Comparison of ENCODE assay signal across 20 cellular contexts in the genomic region with DNA sequence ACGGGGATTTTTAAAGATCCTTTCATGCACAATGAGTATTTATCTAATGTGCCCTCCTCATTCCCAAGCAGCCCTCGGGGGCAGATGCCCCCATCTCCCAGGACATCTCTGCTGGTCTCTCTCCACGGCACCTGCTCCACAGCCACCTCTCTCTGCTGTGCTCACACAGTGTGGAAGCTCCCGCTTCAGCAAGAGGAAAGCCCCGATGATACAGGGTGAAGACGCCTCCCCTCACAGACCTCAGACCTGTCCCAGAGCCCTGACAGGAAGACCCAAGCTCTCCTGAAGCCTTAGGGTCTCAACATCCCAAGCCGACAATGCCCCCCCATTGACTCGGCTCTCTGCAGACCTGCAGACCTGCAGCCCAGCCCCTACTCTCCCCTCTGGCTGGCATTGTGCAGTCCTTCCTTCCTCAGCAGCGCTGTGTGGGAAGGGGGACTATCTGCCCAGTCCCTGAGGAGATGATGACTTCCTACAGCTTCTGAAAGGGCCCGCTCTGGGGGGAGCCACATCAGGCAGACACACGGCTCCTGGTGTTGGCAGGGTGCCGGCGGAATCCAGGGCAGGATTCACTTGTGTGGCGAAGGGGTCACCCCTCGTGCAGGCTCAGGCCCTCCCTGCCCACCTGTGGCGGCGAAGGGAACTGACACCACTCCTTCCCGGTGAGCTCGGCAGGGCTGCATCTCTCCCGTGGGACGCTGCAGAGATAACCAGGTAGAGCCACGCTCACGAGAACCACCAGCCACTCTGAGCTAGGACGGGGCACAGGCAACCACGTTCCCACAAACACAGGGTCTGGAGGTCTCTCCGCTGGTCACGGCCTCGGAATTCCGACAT.
A peak's percentile ranks its signal among the peaks of the same experiment; 100 is the strongest.
DNase-seq lines count a peak whose midpoint lies in the region; ATAC-seq, FAIRE-seq and TF ChIP-seq lines count a peak whose summit lies in the region.
"Had no signal": no experiment of that assay in that cellular context is flagged by ENCODE, and none has a peak within 500 bp of the region (broad histone marks: within the 10 kb centered on the region; RNA-seq: fewer than 3 reads in every experiment).

No MANE protein-coding gene starts in this region.

- no peak overlapping the region for H2BK120ac ChIP-seq in trophoblast cell (ENCODE audit: insufficient read depth, low read length, poor library complexity)

- H3K4me1 ChIP-seq in BLaER1 (peaks cover 77% of the 10 kb centered on the region), GM23338 (ENCODE audit: insufficient read depth) (no peaks in the 10 kb centered on the region), kidney (ENCODE audit: control insufficient read depth in 1 of 2, insufficient read depth in 1 of 2, low read depth in 1 of 2, low read length in 2 of 2) (no peaks in the 10 kb centered on the region), trophoblast cell (ENCODE audit: control insufficient read depth in 1 of 2, insufficient read depth in 2 of 2, low read length in 2 of 2) (peaks cover 0 to 2% of the 10 kb centered on the region in 2 experiments)

- H3K4me1 Mint-ChIP-seq in GM23338 (peaks cover 2% of the 10 kb centered on the region; the same call in 2 of the 3 replicates), WTC11 (peaks cover 3% of the 10 kb centered on the region)

- no peak overlapping the region for H2AFZ ChIP-seq in GM23338
- H2AFZ ChIP-seq in trophoblast cell (ENCODE audit: insufficient read depth, low read length, poor library complexity): no peak overlapping the region

- no peaks in the 10 kb centered on the region for H3K9me2 ChIP-seq in GM23338 (ENCODE audit: insufficient read depth)

- H3K79me1 ChIP-seq in trophoblast cell (ENCODE audit: low read length): no peaks in the 10 kb centered on the region

- no peak overlapping the region for H3K4ac ChIP-seq in trophoblast cell (ENCODE audit: low read depth, low read length)

- H3K27ac ChIP-seq in BLaER1 (peak overlapping the region; percentile 49; the same call in 1 of the 2 replicates), GM23338 (ENCODE audit: low read depth) (no peak overlapping the region), kidney (ENCODE audit: low read depth in 2 of 2, low read length in 2 of 2) (no peak overlapping the region), trophoblast cell (ENCODE audit: low read depth, low read length) (no peak overlapping the region)

- no peak overlapping the region for H2AK5ac ChIP-seq in trophoblast cell (ENCODE audit: low read length)

- H3K36me3 Mint-ChIP-seq in GM23338 (ENCODE audit: low read depth) (peaks cover 36% of the 10 kb centered on the region), WTC11 (peaks cover 12% of the 10 kb centered on the region)

- H4K20me1 ChIP-seq in BLaER1 (no peaks in the 10 kb centered on the region), GM23338 (replicated peaks; ENCODE audit: insufficient read depth) (no peaks in the 10 kb centered on the region; the same call in 1 of the 2 replicates)

- DNase-seq in GM23338 (ENCODE audit: low spot score): peak; percentile 49
- peak; percentile 30 for DNase-seq in WTC11 (ENCODE audit: low spot score)
- peak; percentile 68 for DNase-seq in kidney
- no peak for DNase-seq in SW480 (ENCODE audit: low spot score)
- DNase-seq in mucosa of gallbladder (ENCODE audit: low spot score): no peak
- no peak for DNase-seq in dedifferentiated amniotic fluid mesenchymal stem cell (ENCODE audit: extremely low spot score)
- no peak for DNase-seq in trophoblast cell
- DNase-seq: CD4-positive, alpha-beta T cell; DMS53; GOT3; KG1; NCI-H1417; NCI-H187 treated with DMSO at 0.1 percent for 48 hours; NCI-H2171; NCI-H510A; NCI-H82 had no signal

- peak overlapping the region; percentile 95 for H3K4me2 ChIP-seq in BLaER1
- no peak overlapping the region for H3K4me2 ChIP-seq in GM23338
- no peak overlapping the region for H3K4me2 ChIP-seq in trophoblast cell (ENCODE audit: low read length)

- CTCF ChIA-PET in WTC11 (lab: Charles Lee): interaction anchor here (0.6 to 1.5 kb wide), 9 partner anchors 14 to 112 kb away, joined by 3 to 10 read pairs (median 4); no protein-coding TSS in a partner anchor

- intact Hi-C loops in kidney (cut with DNase I): no loop called here

- H3K27me3 Mint-ChIP-seq in GM23338 (ENCODE audit: insufficient read depth, low read depth, poor library complexity) (peaks cover 18% of the 10 kb centered on the region), WTC11 (ENCODE audit: low read depth) (peaks cover 3% of the 10 kb centered on the region)
- H3K27me3 Mint-ChIP-seq: CD4-positive, alpha-beta T cell had no signal

- peaks cover 26% of the 10 kb centered on the region for H3K9me3 ChIP-seq in BLaER1
- no peaks in the 10 kb centered on the region for H3K9me3 ChIP-seq in kidney (ENCODE audit: control insufficient read depth in 1 of 2, low read length in 2 of 2)
- H3K9me3 ChIP-seq in trophoblast cell (ENCODE audit: insufficient read depth, low read depth, low read length): peaks cover 25% of the 10 kb centered on the region

- H3K4me3 Mint-ChIP-seq in GM23338: no peak overlapping the region
- H3K4me3 Mint-ChIP-seq in WTC11: no peak overlapping the region
- H3K4me3 Mint-ChIP-seq: CD4-positive, alpha-beta T cell; T-helper 2 cell treated with Interferon-gamma antibody and Interleukin-4, amounts not matched to agents 5 μg/mL and 100 μg/mL, for 36 hours had no signal

- TF ChIP-seq CTCF in GM23338 (conservative IDR thresholded peaks at IDR 0.05; ENCODE audit: low read depth in 2 of 2) (peak; percentile 15 to 54; a peak in 2 of 4 replicates), WTC11 (IDR thresholded peaks at IDR 0.05) (no peak), kidney (IDR thresholded peaks at IDR 0.05; ENCODE audit: borderline replicate concordance, extremely low read depth, insufficient read depth) (no peak)

- no peak overlapping the region for H4K12ac ChIP-seq in trophoblast cell (ENCODE audit: low read depth, low read length)

- H4K91ac ChIP-seq in trophoblast cell (ENCODE audit: low read depth, low read length): no peak overlapping the region

- H3K23ac ChIP-seq in trophoblast cell (ENCODE audit: low read length): no peak overlapping the region

- H3K27ac Mint-ChIP-seq in GM23338: no peak overlapping the region
- no peak overlapping the region for H3K27ac Mint-ChIP-seq in WTC11
- H3K27ac Mint-ChIP-seq: CD4-positive, alpha-beta T cell; T-helper 2 cell treated with Interferon-gamma antibody and Interleukin-4, amounts not matched to agents 5 μg/mL and 100 μg/mL, for 36 hours had no signal

- no peaks in the 10 kb centered on the region for H3K36me3 ChIP-seq in BLaER1
- no peaks in the 10 kb centered on the region for H3K36me3 ChIP-seq in GM23338 (ENCODE audit: insufficient read depth)
- H3K36me3 ChIP-seq in kidney (ENCODE audit: control insufficient read depth in 1 of 2, insufficient read depth in 2 of 2, low read length in 2 of 2): no peaks in the 10 kb centered on the region
- no peaks in the 10 kb centered on the region for H3K36me3 ChIP-seq in trophoblast cell (ENCODE audit: control insufficient read depth in 1 of 2, insufficient read depth in 2 of 2, low read length in 2 of 2)

- H3K79me2 ChIP-seq in GM23338 (replicated peaks; ENCODE audit: insufficient read depth) (no peaks in the 10 kb centered on the region), trophoblast cell (ENCODE audit: control insufficient read depth, insufficient read depth, low read length, poor library complexity) (no peaks in the 10 kb centered on the region)

- no peaks in the 10 kb centered on the region; the same call in 1 of the 2 replicates for H3F3A ChIP-seq in GM23338 (replicated peaks; ENCODE audit: low read depth)

- no peak overlapping the region for H4K8ac ChIP-seq in trophoblast cell (ENCODE audit: low read depth, low read length)

- ATAC-seq in GM23338: peak; percentile 81
- ATAC-seq in WTC11: peak; percentile 64

- no peak overlapping the region for H3K14ac ChIP-seq in trophoblast cell (ENCODE audit: low read length)

- H3K18ac ChIP-seq in trophoblast cell (ENCODE audit: low read length): no peak overlapping the region

- no peak for FAIRE-seq in kidney (lab: Jason Lieb, UNC)
- FAIRE-seq: GM12892, GM18507 had no signal

- no peaks in the 10 kb centered on the region for H3K27me3 ChIP-seq in BLaER1
- H3K27me3 ChIP-seq in GM23338 (ENCODE audit: insufficient read depth): no peaks in the 10 kb centered on the region
- no peaks in the 10 kb centered on the region for H3K27me3 ChIP-seq in trophoblast cell (ENCODE audit: insufficient read depth, low read length)

- H3K9me3 Mint-ChIP-seq in GM23338 (peaks cover 83% of the 10 kb centered on the region), WTC11 (peaks cover 13% of the 10 kb centered on the region)
- H3K9me3 Mint-ChIP-seq: CD4-positive, alpha-beta T cell had no signal

- H3K4me3 ChIP-seq in BLaER1 (no peak overlapping the region), GM23338 (no peak overlapping the region), kidney (ENCODE audit: low read length in 2 of 2) (no peak overlapping the region), trophoblast cell (ENCODE audit: low read depth, low read length) (no peak overlapping the region)

- POLR2A ChIA-PET in WTC11 (lab: Charles Lee): no interaction called here

- no CpG with 5 or more reads among the region's 29 CpGs for WGBS in trophoblast cell (ENCODE audit: extremely low coverage, insufficient coverage, insufficient read length)

- H2BK5ac ChIP-seq in trophoblast cell (ENCODE audit: low read depth, low read length, poor library complexity): no peak overlapping the region

- H3K9ac ChIP-seq in BLaER1: no peak overlapping the region; the same call in 1 of the 2 replicates
- H3K9ac ChIP-seq in kidney (ENCODE audit: low read length in 2 of 2): no peak overlapping the region
- H3K9ac ChIP-seq in trophoblast cell (ENCODE audit: low read length): no peak overlapping the region

- no peak overlapping the region for H2BK12ac ChIP-seq in trophoblast cell (ENCODE audit: low read length)

TF ChIP-seq in GM23338, 12 proteins besides CTCF, POLR2A, EP300 and RAD21 (continues in another document):
- TF ChIP-seq EZH2phosphoT487 (IDR thresholded peaks at IDR 0.05; ENCODE audit: unreplicated experiment): no peak
- TF ChIP-seq NANOG (IDR thresholded peaks at IDR 0.05; ENCODE audit: borderline replicate concordance): no peak
- TF ChIP-seq STAT1 (IDR thresholded peaks at IDR 0.05; ENCODE audit: unreplicated experiment): no peak

TF ChIP-seq in WTC11, 78 proteins besides CTCF, POLR2A, EP300 and RAD21 (continues in another document):
- TF ChIP-seq CBFB (CRISPR knock-in tag; IDR thresholded peaks at IDR 0.05; ENCODE audit: low read depth): no peak

Comparison
In these comparisons a context has a peak if more than half of its experiments do, and no peak if none do; other contexts are left out.
1. DNase-seq: peak in GM23338 (single experiment), WTC11 (single experiment) and kidney (single experiment); none in SW480 (single experiment), mucosa of gallbladder (single experiment), dedifferentiated amniotic fluid mesenchymal stem cell (single experiment) and trophoblast cell (0 of 2).
2. CTCF ChIP-seq: peak in GM23338 (2 of 2); none in WTC11 (single experiment) and kidney (single experiment).